14 cellular contexts compared by ENCODE assay signal in the genomic region with DNA sequence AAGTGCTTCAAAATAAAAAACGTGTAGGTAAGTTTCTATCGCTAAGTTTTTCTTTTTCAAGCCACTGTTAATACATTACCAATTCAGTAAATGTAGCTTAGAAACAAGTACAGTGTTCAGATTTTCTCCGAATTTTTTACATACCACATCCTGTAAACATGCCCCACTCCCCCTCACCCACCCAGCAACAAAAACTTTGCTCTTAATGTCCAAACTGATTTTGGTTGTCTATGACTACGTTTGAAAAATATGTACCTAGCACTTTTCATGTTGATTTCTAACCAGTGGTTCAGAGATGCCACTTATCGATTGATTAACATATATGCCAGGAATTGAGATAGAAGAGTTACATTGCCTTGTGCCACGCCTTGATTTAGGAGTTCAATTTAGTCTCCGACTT. TPM values are rescaled to one million over a fixed set of nuclear protein-coding genes. Genes with fewer than 3 reads are reported as not detected.
DNase-seq lines count a peak whose midpoint lies in the region; ATAC-seq and TF ChIP-seq lines count a peak whose summit lies in the region.
"Had no signal": no experiment of that assay in that cellular context is flagged by ENCODE, and none has a peak within 500 bp of the region (broad histone marks: within the 10 kb centered on the region; RNA-seq: fewer than 3 reads in every experiment).

No MANE protein-coding gene starts in this region.

- no peak for TF ChIP-seq CTCF in brain (conservative IDR thresholded peaks at IDR 0.05)
- no peak for TF ChIP-seq CTCF in nephron (IDR thresholded peaks at IDR 0.05; ENCODE audit: unreplicated experiment in 3 of 3)

- H3K36me3 ChIP-seq in HAP-1 (replicated peaks): no peaks in the 10 kb centered on the region

- H3K27ac Mint-ChIP-seq in brain (peak overlapping the region in 3 of 5 experiments; percentile 9 to 97 (median 31)), nephron (peak overlapping the region in 2 of 3 experiments; percentile 59)
- H3K27ac Mint-ChIP-seq in stimulated activated effector memory CD8-positive, alpha-beta T cell treated with anti-CD3 and anti-CD28 coated beads, Interleukin-12 subunit alpha, Interleukin-12 subunit beta, amount 100 ng/mL, for 72 hours: no peak overlapping the region
- H3K27ac Mint-ChIP-seq: activated naive CD4-positive, alpha-beta T cell treated with anti-CD3 and anti-CD28 coated beads, Interleukin-2, amount 10 ng/mL, durations not matched to agents 7 days and 5 days; stimulated activated naive CD8-positive, alpha-beta T cell treated with anti-CD3 and anti-CD28 coated beads, Interleukin-15, Interleukin-2, amounts not matched to agents 100 ng/mL and 50 ng/mL, for 24 hours had no signal

- DNase-seq in Caki2 (ENCODE audit: low read depth) (peak; percentile 50), HAP-1 (ENCODE audit: low spot score in 2 of 2) (peak in 1 of 2 experiments; percentile 36), retina (no peak), NCI-H510A treated with DMSO at 0.1 percent for 48 hours (lab: John Stamatoyannopoulos, UW) (no peak)
- DNase-seq in stimulated activated effector memory CD8-positive, alpha-beta T cell treated with anti-CD3 and anti-CD28 coated beads, Interleukin-12 subunit alpha, Interleukin-12 subunit beta, amount 100 ng/mL, for 72 hours (ENCODE audit: low spot score in 2 of 2): no peak
- DNase-seq: activated naive CD4-positive, alpha-beta T cell treated with anti-CD3 and anti-CD28 coated beads, Interleukin-2, amount 10 ng/mL, durations not matched to agents 7 days and 5 days; C1 segment of cervical spinal cord; kidney glomerular epithelial cell; stimulated activated CD4-positive, alpha-beta T cell treated with anti-CD3 and anti-CD28 coated beads, Interleukin-4, amount 100 ng/mL, for 24 hours had no signal

- no peaks in the 10 kb centered on the region for H3K9me3 ChIP-seq in HAP-1

- no peak for ATAC-seq in stimulated activated effector memory CD8-positive, alpha-beta T cell treated with anti-CD3 and anti-CD28 coated beads, Interleukin-12 subunit alpha, Interleukin-12 subunit beta, amount 100 ng/mL, for 72 hours
- no peak for ATAC-seq in HG02798 (IDR thresholded peaks at IDR 0.05; ENCODE audit: poor library complexity, unreplicated experiment)

- peak overlapping the region; percentile 38 to 98 (median 93) for H3K4me3 Mint-ChIP-seq in brain
- H3K4me3 Mint-ChIP-seq in nephron: peak overlapping the region; percentile 94 to 99 (median 98)
- H3K4me3 Mint-ChIP-seq in stimulated activated effector memory CD8-positive, alpha-beta T cell treated with anti-CD3 and anti-CD28 coated beads, Interleukin-12 subunit alpha, Interleukin-12 subunit beta, amount 100 ng/mL, for 72 hours: no peak overlapping the region
- H3K4me3 Mint-ChIP-seq: activated naive CD4-positive, alpha-beta T cell treated with anti-CD3 and anti-CD28 coated beads, Interleukin-2, amount 10 ng/mL, durations not matched to agents 7 days and 5 days; stimulated activated naive CD8-positive, alpha-beta T cell treated with anti-CD3 and anti-CD28 coated beads, Interleukin-15, Interleukin-2, amounts not matched to agents 100 ng/mL and 50 ng/mL, for 24 hours had no signal

- H3K4me1 ChIP-seq in HAP-1: peaks cover 39% of the 10 kb centered on the region

- H3K36me3 Mint-ChIP-seq in brain (no peaks in the 10 kb centered on the region), nephron (ENCODE audit: low read depth) (no peaks in the 10 kb centered on the region)
- H3K36me3 Mint-ChIP-seq in stimulated activated effector memory CD8-positive, alpha-beta T cell treated with anti-CD3 and anti-CD28 coated beads, Interleukin-12 subunit alpha, Interleukin-12 subunit beta, amount 100 ng/mL, for 72 hours: no peaks in the 10 kb centered on the region
- H3K36me3 Mint-ChIP-seq: activated naive CD4-positive, alpha-beta T cell treated with anti-CD3 and anti-CD28 coated beads, Interleukin-2, amount 10 ng/mL, durations not matched to agents 7 days and 5 days had no signal

- H3K4me1 Mint-ChIP-seq in brain: peaks cover 36% of the 10 kb centered on the region
- H3K4me1 Mint-ChIP-seq in nephron: peaks cover 15% of the 10 kb centered on the region
- H3K4me1 Mint-ChIP-seq in stimulated activated effector memory CD8-positive, alpha-beta T cell treated with anti-CD3 and anti-CD28 coated beads, Interleukin-12 subunit alpha, Interleukin-12 subunit beta, amount 100 ng/mL, for 72 hours: no peaks in the 10 kb centered on the region

- H3K9me3 Mint-ChIP-seq in brain (no peaks in the 10 kb centered on the region), nephron (no peaks in the 10 kb centered on the region)
- H3K9me3 Mint-ChIP-seq in stimulated activated effector memory CD8-positive, alpha-beta T cell treated with anti-CD3 and anti-CD28 coated beads, Interleukin-12 subunit alpha, Interleukin-12 subunit beta, amount 100 ng/mL, for 72 hours: peaks cover 14% of the 10 kb centered on the region
- H3K9me3 Mint-ChIP-seq: activated naive CD4-positive, alpha-beta T cell treated with anti-CD3 and anti-CD28 coated beads, Interleukin-2, amount 10 ng/mL, durations not matched to agents 7 days and 5 days had no signal

- H3K4me3 ChIP-seq in HAP-1: peak overlapping the region; percentile 79

- no peaks in the 10 kb centered on the region for H3K27me3 ChIP-seq in HAP-1 (ENCODE audit: low read depth)

- H3K27me3 Mint-ChIP-seq in brain: peaks cover 5% of the 10 kb centered on the region
- peaks cover 27% of the 10 kb centered on the region for H3K27me3 Mint-ChIP-seq in nephron (ENCODE audit: low read depth)

- in situ Hi-C loops in Caki2 (cut with HindIII; ENCODE audit: low pct_unique_long_range_greater_than_20kb, low sequenced_read_pairs): no loop called here
- in situ Hi-C loops in HAP-1 (cut with MboI; ENCODE audit: low sequenced_read_pairs): no loop called here

RNA-seq across cellular contexts. Expression of a gene that starts 0.7 kb away (rescaled TPM):
- total RNA-seq in Caki2 (2014; rRNA removed; shearing (Covaris generic); ENCODE audit: low replicate concordance): 10.5 and 20.9 TPM in 2 replicates
- polyA plus RNA-seq in brain (ENCODE audit: insufficient read depth, low read depth, low replicate concordance): 10.4 TPM
- total RNA-seq: G401 had no signal
